In genomic region chr10:72567884-72568283, GRCh38 we compare ENCODE assay signal across 7 cellular contexts. TPM values are rescaled to one million over a fixed set of nuclear protein-coding genes. Genes with fewer than 3 reads are reported as not detected.
A peak's percentile ranks its signal among the peaks of the same experiment; 100 is the strongest.
DNase-seq lines count a peak whose midpoint lies in the region; FAIRE-seq and TF ChIP-seq lines count a peak whose summit lies in the region.

No MANE protein-coding gene starts in this region.

- TF ChIP-seq CTCF in colonic mucosa (IDR thresholded peaks at IDR 0.05) = no peak

- no peaks in the 10 kb centered on the region for H3K27me3 ChIP-seq in colonic mucosa

- H3K27ac ChIP-seq in epithelial cell of prostate (peak overlapping the region; percentile 41), colonic mucosa (no peak overlapping the region)

- intact Hi-C loops in colonic mucosa (cut with DNase I) = no loop called here

- no peak for TF ChIP-seq POLR2A in GM12891 (IDR thresholded peaks at IDR 0.05; ENCODE audit: low read depth, low read length)

- H3K36me3 ChIP-seq in colonic mucosa = no peaks in the 10 kb centered on the region

- DNase-seq in GM12891 (ENCODE audit: insufficient read length, low spot score) (no peak), NCI-H460 (ENCODE audit: extremely low read depth, low read depth) (peak; percentile 21), epithelial cell of prostate (ENCODE audit: low read depth, low spot score) (no peak), retina (peak; percentile 14), colonic mucosa (no peak), NCI-H446 treated with DMSO at 0.1 percent for 48 hours (lab: John Stamatoyannopoulos, UW) (no peak), hepatic stellate cell (ENCODE audit: low spot score) (no peak)

- peak; percentile 45 for FAIRE-seq in GM12891 (lab: Jason Lieb, UNC)

- no peaks in the 10 kb centered on the region for H3K4me1 ChIP-seq in colonic mucosa

- no peak overlapping the region for H3K9ac ChIP-seq in colonic mucosa (ENCODE audit: low read depth in 2 of 2, low read length in 2 of 2)

- no peaks in the 10 kb centered on the region for H3K9me3 ChIP-seq in colonic mucosa

- no peak overlapping the region for H3K4me3 ChIP-seq in colonic mucosa

TF ChIP-seq in GM12891, 5 proteins besides CTCF, POLR2A, EP300 and RAD21:
- TF ChIP-seq POU2F2 (IDR thresholded peaks at IDR 0.05; ENCODE audit: low read depth, low read length) = no peak
TF ChIP-seq in GM12891: peak in this region for 0.

RNA-seq across cellular contexts. Expression of gene MICU1, which starts 58.0 kb away (rescaled TPM):
- polyA plus RNA-seq in GM12891 (2012; ENCODE audit: low read depth, missing spikeins) = 16.2 TPM
- total RNA-seq in NCI-H460 (2014; rRNA removed; shearing (Covaris generic)) = 46.4 and 49.9 TPM in 2 replicates
- polyA plus RNA-seq in NCI-H460 (2014; cell fraction: nucleus; rRNA removed) = 28.7 and 29.4 TPM in 2 replicates
- total RNA-seq in colonic mucosa = 10 to 100 TPM; 44.3 to 51.8 TPM

Comparison
In these comparisons a context has a peak if more than half of its experiments do, and no peak if none do; other contexts are left out.
1. DNase-seq: peak in NCI-H460 (single experiment) and retina (single experiment); none in GM12891 (single experiment), epithelial cell of prostate (single experiment), colonic mucosa (single experiment), NCI-H446 treated with DMSO at 0.1 percent for 48 hours (single experiment) and hepatic stellate cell (single experiment).